In the genomic region with DNA sequence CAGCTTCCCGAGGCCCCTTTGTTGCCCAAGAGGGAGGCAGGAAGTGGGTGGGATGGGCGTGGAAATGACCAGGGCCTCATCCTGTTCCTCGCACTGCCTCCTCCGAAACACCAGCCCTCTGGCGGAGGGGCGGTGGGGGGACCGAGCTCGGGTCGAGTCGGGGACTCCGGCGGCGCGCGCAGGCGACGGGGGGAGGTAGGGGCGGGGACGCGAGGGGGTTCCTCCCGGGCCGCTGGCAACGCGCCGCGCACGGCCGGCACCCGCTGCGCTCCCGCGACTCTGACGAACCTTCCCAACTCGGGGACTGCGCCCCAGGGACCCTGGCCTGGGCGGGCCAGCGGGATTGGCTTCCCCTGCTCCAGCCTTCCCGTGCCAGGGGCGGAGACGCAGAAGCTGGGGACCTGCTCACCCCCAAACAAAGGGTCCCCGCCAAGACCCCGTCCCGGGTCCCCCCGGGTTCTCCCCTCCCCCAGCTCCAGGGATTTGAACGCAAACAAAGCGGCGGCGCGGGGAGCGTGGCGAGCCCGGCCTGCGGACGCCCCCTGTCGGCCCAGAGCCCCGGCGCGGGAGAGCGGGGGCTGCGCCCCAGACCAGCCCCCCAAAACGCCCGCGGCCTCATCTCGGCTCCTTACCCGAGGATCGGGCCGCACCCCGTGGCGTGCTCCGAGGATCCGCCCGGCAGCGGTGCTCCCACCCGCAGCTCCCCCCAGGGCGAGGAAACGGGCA, we compare ENCODE assay signal across 8 cellular contexts. TPM values are rescaled to one million over a fixed set of nuclear protein-coding genes. Genes with fewer than 3 reads are reported as not detected.
DNase-seq lines count a peak whose midpoint lies in the region; ATAC-seq lines count a peak whose summit lies in the region.

No MANE protein-coding gene starts in this region.

- 0% methylated on average over 53 to 76 of the region's 76 CpGs for WGBS in esophagus, 2 donors

- peaks cover 19% of the 10 kb centered on the region for H3K36me3 Mint-ChIP-seq in activated T-cell treated with anti-CD3 and anti-CD28 coated beads, Interleukin-2, amount 50 U/mL, for 24 hours (ENCODE audit: low read depth)

- H3K27me3 Mint-ChIP-seq in activated T-cell treated with anti-CD3 and anti-CD28 coated beads, Interleukin-2, amount 50 U/mL, for 24 hours = peaks cover 7% of the 10 kb centered on the region

- H3K27ac ChIP-seq in esophagus (ENCODE audit: low read depth in 2 of 2, low read length in 1 of 2) = peak overlapping the region; percentile 98 to 99

- H3K4me3 Mint-ChIP-seq in activated T-cell treated with anti-CD3 and anti-CD28 coated beads, Interleukin-2, amount 50 U/mL, for 24 hours = peak overlapping the region; percentile 82

- H3K27ac Mint-ChIP-seq in activated T-cell treated with anti-CD3 and anti-CD28 coated beads, Interleukin-2, amount 50 U/mL, for 24 hours = peak overlapping the region; percentile 86

- H3K36me3 ChIP-seq in esophagus (ENCODE audit: control insufficient read depth in 2 of 2, insufficient read depth in 2 of 2, low read length in 1 of 2) = peaks cover 4 to 38% of the 10 kb centered on the region in 2 donors

- no peaks in the 10 kb centered on the region for H3K9me3 ChIP-seq in esophagus (ENCODE audit: control insufficient read depth in 2 of 2, insufficient read depth in 1 of 2, low read depth in 1 of 2, low read length in 1 of 2)

- DNase-seq in SIG-M5 treated with dmso at 0.1 percent for 504 hours (lab: John Stamatoyannopoulos, UW; ENCODE audit: unreplicated experiment) (peak; percentile 89), SIG-M5 (lab: John Stamatoyannopoulos, UW) (no peak), NCI-H774 (lab: John Stamatoyannopoulos, UW) (peak; percentile 33), mucosa of gallbladder (ENCODE audit: low spot score) (peak; percentile 80), stromal cell of bone marrow (ENCODE audit: low read depth) (peak; percentile 82)
- peak; percentile 76 for DNase-seq in activated T-cell treated with anti-CD3 and anti-CD28 coated beads, Interleukin-2, amount 50 U/mL, for 24 hours

- peaks cover 44% of the 10 kb centered on the region for H3K4me1 Mint-ChIP-seq in activated T-cell treated with anti-CD3 and anti-CD28 coated beads, Interleukin-2, amount 50 U/mL, for 24 hours (ENCODE audit: low read depth)

- peak overlapping the region; percentile 78 to 82 for H3K4me3 ChIP-seq in esophagus (ENCODE audit: low read depth in 1 of 2, low read length in 2 of 2)

- peaks cover 18 to 31% of the 10 kb centered on the region in 2 donors for H3K4me1 ChIP-seq in esophagus (ENCODE audit: control insufficient read depth in 2 of 2, insufficient read depth in 2 of 2, low read length in 1 of 2)

- H3K9me3 Mint-ChIP-seq in activated T-cell treated with anti-CD3 and anti-CD28 coated beads, Interleukin-2, amount 50 U/mL, for 24 hours = no peaks in the 10 kb centered on the region

- peak; percentile 39 for ATAC-seq in HG03097 (IDR thresholded peaks at IDR 0.05; ENCODE audit: low FRiP score, unreplicated experiment)

- H3K27me3 ChIP-seq in esophagus (ENCODE audit: control insufficient read depth in 1 of 2, insufficient read depth in 2 of 2, low read length in 2 of 2) = no peaks in the 10 kb centered on the region

RNA-seq across cellular contexts. Expression of gene SEMA4C, which starts 1.2 kb away (rescaled TPM):
- polyA plus RNA-seq in esophagus = 10 to 100 TPM; 13.1 to 14.2 TPM
- 42.3 TPM for total RNA-seq in mucosa of gallbladder

RNA-seq across cellular contexts. Expression of gene ANKRD39, which starts 10.9 kb away (rescaled TPM):
- polyA plus RNA-seq in esophagus = 10 to 100 TPM; 11.9 to 12.2 TPM
- total RNA-seq in mucosa of gallbladder = 19.1 TPM

RNA-seq across cellular contexts. Expression of gene ANKRD23, which starts 24.9 kb away (rescaled TPM):
- 1 to 10 TPM; 1.2 to 5.0 TPM for polyA plus RNA-seq in esophagus
- 6.9 TPM for total RNA-seq in mucosa of gallbladder

RNA-seq across cellular contexts. Expression of gene CNNM3, which starts 52.6 kb away (rescaled TPM):
- 1 to 10 TPM; 3.8 to 3.9 TPM for polyA plus RNA-seq in esophagus
- total RNA-seq in mucosa of gallbladder = 65.2 TPM
